ENCODE assay signal across 8 cellular contexts in the genomic region with DNA sequence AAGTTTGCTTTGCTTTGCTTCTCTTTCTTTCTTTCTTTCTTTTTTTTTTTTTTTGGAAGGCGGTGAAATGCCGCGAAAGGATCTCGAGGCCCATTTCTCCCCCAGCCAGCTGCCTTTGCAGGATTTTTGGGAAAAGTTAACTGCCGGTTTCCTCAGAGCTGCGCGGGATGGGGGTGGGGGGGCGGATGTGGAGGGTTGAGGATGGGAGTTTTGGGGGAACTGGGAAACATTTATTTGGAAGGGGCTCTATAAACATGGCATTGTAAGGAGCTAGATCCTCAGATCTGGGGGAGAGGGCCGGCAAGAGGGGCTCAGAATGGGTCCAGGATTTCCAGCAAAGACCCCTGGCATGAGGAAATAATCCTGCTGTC. TPM values are rescaled to one million over a fixed set of nuclear protein-coding genes. Genes with fewer than 3 reads are reported as not detected.
DNase-seq lines count a peak whose midpoint lies in the region; ATAC-seq, FAIRE-seq and TF ChIP-seq lines count a peak whose summit lies in the region.

No MANE protein-coding gene starts in this region.

- no peaks in the 10 kb centered on the region for H3K9me1 ChIP-seq in keratinocyte (ENCODE audit: control insufficient read depth, extremely low read depth, insufficient read depth, low read length)

- dilution Hi-C loops in keratinocyte (cut with MboI; ENCODE audit: extremely low pct_ligation_motif_present, low sequenced_read_pairs), result no loop called here

- peak overlapping the region; percentile 83 for H3K9ac ChIP-seq in keratinocyte (ENCODE audit: control insufficient read depth, extremely low read depth, insufficient read depth, low read length)

- H2AFZ ChIP-seq in keratinocyte (ENCODE audit: control insufficient read depth, low read length), result peak overlapping the region; percentile 52

- H3K4me1 Mint-ChIP-seq in T-helper 2 cell treated with Interferon-gamma antibody and Interleukin-4, amounts not matched to agents 5 μg/mL and 100 μg/mL, for 36 hours (ENCODE audit: low read depth), result peaks cover 33% of the 10 kb centered on the region
- H3K4me1 Mint-ChIP-seq in activated naive CD8-positive, alpha-beta T cell treated with anti-CD3 and anti-CD28 coated beads for 36 hours, result peaks cover 30% of the 10 kb centered on the region

- ATAC-seq in GM18861 (IDR thresholded peaks at IDR 0.05; ENCODE audit: unreplicated experiment) (no peak), left lobe of liver (no peak)

- no peak for TF ChIP-seq POLR2A in suprapubic skin (IDR thresholded peaks at IDR 0.05)

- peaks cover 3% of the 10 kb centered on the region for H3K27me3 Mint-ChIP-seq in T-helper 2 cell treated with Interferon-gamma antibody and Interleukin-4, amounts not matched to agents 5 μg/mL and 100 μg/mL, for 36 hours (ENCODE audit: low read depth)
- no peaks in the 10 kb centered on the region for H3K27me3 Mint-ChIP-seq in activated naive CD8-positive, alpha-beta T cell treated with anti-CD3 and anti-CD28 coated beads for 36 hours

- peak overlapping the region; percentile 98 for H3K27ac Mint-ChIP-seq in T-helper 2 cell treated with Interferon-gamma antibody and Interleukin-4, amounts not matched to agents 5 μg/mL and 100 μg/mL, for 36 hours
- peak overlapping the region; percentile 95 for H3K27ac Mint-ChIP-seq in activated naive CD8-positive, alpha-beta T cell treated with anti-CD3 and anti-CD28 coated beads for 36 hours

- peak overlapping the region; percentile 99 for H3K4me3 Mint-ChIP-seq in T-helper 2 cell treated with Interferon-gamma antibody and Interleukin-4, amounts not matched to agents 5 μg/mL and 100 μg/mL, for 36 hours
- peak overlapping the region; percentile 94 for H3K4me3 Mint-ChIP-seq in activated naive CD8-positive, alpha-beta T cell treated with anti-CD3 and anti-CD28 coated beads for 36 hours

- H3K9me3 ChIP-seq in keratinocyte (ENCODE audit: control insufficient read depth, low read depth, low read length) (no peaks in the 10 kb centered on the region), suprapubic skin (no peaks in the 10 kb centered on the region)

- FAIRE-seq in keratinocyte (lab: Jason Lieb, UNC), result no peak

- H3K4me3 ChIP-seq in keratinocyte (ENCODE audit: control insufficient read depth in 2 of 3, extremely low read depth in 1 of 3, insufficient read depth in 2 of 3, low read depth in 1 of 3, low read length in 3 of 3) (peak overlapping the region; percentile 41 to 74 (median 66)), suprapubic skin (peak overlapping the region; percentile 72)

- H3K27ac ChIP-seq in keratinocyte (ENCODE audit: control insufficient read depth, insufficient read depth, low read length) (peak overlapping the region; percentile 74), suprapubic skin (peak overlapping the region; percentile 96)

- TF ChIP-seq CTCF in keratinocyte (optimal IDR thresholded peaks at IDR 0.05 in 1 of 3, IDR thresholded peaks at IDR 0.05 in 1 of 3, conservative IDR thresholded peaks at IDR 0.05 in 1 of 3; ENCODE audit: extremely low read depth in 1 of 3, insufficient read depth in 2 of 3, low read length in 3 of 3) (no peak), suprapubic skin (IDR thresholded peaks at IDR 0.05) (no peak)

- peak overlapping the region; percentile 93 for H3K4me2 ChIP-seq in keratinocyte (ENCODE audit: control insufficient read depth, extremely low read depth, insufficient read depth, low read depth, low read length)

- H3K36me3 ChIP-seq in keratinocyte (ENCODE audit: control insufficient read depth in 2 of 2, extremely low read depth in 1 of 2, insufficient read depth in 2 of 2, low read length in 2 of 2) (no peaks in the 10 kb centered on the region), suprapubic skin (no peaks in the 10 kb centered on the region)

- WGBS in suprapubic skin, result 3% methylated on average over 9 of the region's 9 CpGs

- H3K27me3 ChIP-seq in keratinocyte (ENCODE audit: control insufficient read depth, extremely low read depth, insufficient read depth, low read length) (no peaks in the 10 kb centered on the region), suprapubic skin (no peaks in the 10 kb centered on the region)

- peaks cover 15% of the 10 kb centered on the region for H3K4me1 ChIP-seq in keratinocyte (ENCODE audit: control insufficient read depth, extremely low read depth, insufficient read depth, low read length)
- H3K4me1 ChIP-seq in suprapubic skin, result peaks cover 52% of the 10 kb centered on the region

- H4K20me1 ChIP-seq in keratinocyte (ENCODE audit: control insufficient read depth, extremely low read depth, insufficient read depth, low read length), result peaks cover 4% of the 10 kb centered on the region

- DNase-seq in T-helper 2 cell treated with Interferon-gamma antibody and Interleukin-4, amounts not matched to agents 5 μg/mL and 100 μg/mL, for 36 hours (ENCODE audit: low spot score), result no peak
- DNase-seq in T-helper 2 cell (no peak), keratinocyte (ENCODE audit: low read depth, low spot score) (no peak), suprapubic skin (ENCODE audit: low spot score in 2 of 2) (no peak), left lobe of liver (ENCODE audit: low spot score) (no peak), NCI-H2029 (lab: John Stamatoyannopoulos, UW) (no peak)
- no peak for DNase-seq in activated naive CD8-positive, alpha-beta T cell treated with anti-CD3 and anti-CD28 coated beads for 36 hours

- no peaks in the 10 kb centered on the region for H3K79me2 ChIP-seq in keratinocyte (ENCODE audit: control insufficient read depth, insufficient read depth, low read length)

- peaks cover 11% of the 10 kb centered on the region for H3K36me3 Mint-ChIP-seq in T-helper 2 cell treated with Interferon-gamma antibody and Interleukin-4, amounts not matched to agents 5 μg/mL and 100 μg/mL, for 36 hours (ENCODE audit: low read depth)
- peaks cover 3% of the 10 kb centered on the region for H3K36me3 Mint-ChIP-seq in activated naive CD8-positive, alpha-beta T cell treated with anti-CD3 and anti-CD28 coated beads for 36 hours

- no peaks in the 10 kb centered on the region for H3K9me3 Mint-ChIP-seq in T-helper 2 cell treated with Interferon-gamma antibody and Interleukin-4, amounts not matched to agents 5 μg/mL and 100 μg/mL, for 36 hours
- no peaks in the 10 kb centered on the region for H3K9me3 Mint-ChIP-seq in activated naive CD8-positive, alpha-beta T cell treated with anti-CD3 and anti-CD28 coated beads for 36 hours

- TF ChIP-seq EP300 in suprapubic skin (IDR thresholded peaks at IDR 0.05), result no peak

RNA-seq across cellular contexts. Expression of gene ZNF362, which starts 1.1 kb away (rescaled TPM):
- 1 to 10 TPM; 7.2 to 9.2 TPM for total RNA-seq in activated naive CD8-positive, alpha-beta T cell treated with anti-CD3 and anti-CD28 coated beads for 36 hours
- polyA plus RNA-seq in keratinocyte, result 2.2 to 3.1 TPM (median 2.3 TPM) in 3 replicates
- 1.2 TPM for polyA plus RNA-seq in keratinocyte (2011; ENCODE audit: low read depth)
- polyA plus RNA-seq in keratinocyte (2011; cell fraction: cytosol; rRNA removed), result 2.0 and 3.2 TPM in 2 replicates
- 2.6 and 4.4 TPM in 2 replicates for polyA plus RNA-seq in keratinocyte (2011; cell fraction: nucleus; rRNA removed)
- polyA plus RNA-seq in keratinocyte (2012; ENCODE audit: low replicate concordance), result 2.8 and 6.0 TPM in 2 replicates
- 5.6 to 10.1 TPM (median 9.1 TPM) in 3 replicates for polyA minus RNA-seq in keratinocyte
- polyA minus RNA-seq in keratinocyte (2011; cell fraction: cytosol; rRNA and poly(A)+ RNA removed), result 10.9 TPM
- polyA minus RNA-seq in keratinocyte (2011; cell fraction: nucleus; rRNA and poly(A)+ RNA removed), result 2.0 and 3.7 TPM in 2 replicates
- 10 to 100 TPM; 18.7 to 23.9 (median 21.9) TPM for total RNA-seq in suprapubic skin
- total RNA-seq in left lobe of liver, result 8.4 TPM
